Comparison of ENCODE assay signal across 8 cellular contexts in genomic region chr4:90127223-90127705, GRCh38. TPM values are rescaled to one million over a fixed set of nuclear protein-coding genes. Genes with fewer than 3 reads are reported as not detected.
DNase-seq lines count a peak whose midpoint lies in the region; ATAC-seq and TF ChIP-seq lines count a peak whose summit lies in the region.

Gene CCSER1, plus strand, starts transcription at chr4:90127394.

- CTCF ChIA-PET in activated CD8-positive, alpha-beta T cell treated with anti-CD3 and anti-CD28 coated beads for 36 hours (lab: Charles Lee), result no interaction called here

- peaks cover 12% of the 10 kb centered on the region for H3K4me1 Mint-ChIP-seq in activated CD8-positive, alpha-beta T cell treated with anti-CD3 and anti-CD28 coated beads for 36 hours (ENCODE audit: low read depth)
- peaks cover 14% of the 10 kb centered on the region for H3K4me1 Mint-ChIP-seq in mesothelial cell of epicardium
- H3K4me1 Mint-ChIP-seq in stimulated activated naive CD8-positive, alpha-beta T cell treated with anti-CD3 and anti-CD28 coated beads, Interleukin-15, amount 100 ng/mL, for 72 hours, result peaks cover 22% of the 10 kb centered on the region

- H3K27ac Mint-ChIP-seq in activated CD8-positive, alpha-beta T cell treated with anti-CD3 and anti-CD28 coated beads for 36 hours, result no peak within 1 kb of the TSS
- peak within 1 kb of the TSS; percentile 73 for H3K27ac Mint-ChIP-seq in mesothelial cell of epicardium
- H3K27ac Mint-ChIP-seq in stimulated activated naive CD8-positive, alpha-beta T cell treated with anti-CD3 and anti-CD28 coated beads, Interleukin-15, amount 100 ng/mL, for 72 hours, result peak within 1 kb of the TSS in 1 of 2 donors; percentile 25

- POLR2A ChIA-PET in activated CD8-positive, alpha-beta T cell treated with anti-CD3 and anti-CD28 coated beads for 36 hours (lab: Charles Lee), result no interaction called here

- intact Hi-C loops in activated CD8-positive, alpha-beta T cell treated with anti-CD3 and anti-CD28 coated beads for 36 hours (cut with micrococcal nuclease), result no loop called here

- no peak for TF ChIP-seq CTCF in activated CD8-positive, alpha-beta T cell treated with anti-CD3 and anti-CD28 coated beads for 36 hours (IDR thresholded peaks at IDR 0.05)
- TF ChIP-seq CTCF in mesothelial cell of epicardium (IDR thresholded peaks at IDR 0.05; ENCODE audit: unreplicated experiment), result no peak

- peak within 1 kb of the TSS; percentile 37 for H3K27ac ChIP-seq in epithelial cell of prostate

- no peaks in the 10 kb centered on the region for H3K9me3 Mint-ChIP-seq in activated CD8-positive, alpha-beta T cell treated with anti-CD3 and anti-CD28 coated beads for 36 hours
- no peaks in the 10 kb centered on the region for H3K9me3 Mint-ChIP-seq in mesothelial cell of epicardium
- no peaks in the 10 kb centered on the region for H3K9me3 Mint-ChIP-seq in stimulated activated naive CD8-positive, alpha-beta T cell treated with anti-CD3 and anti-CD28 coated beads, Interleukin-15, amount 100 ng/mL, for 72 hours

- H3K27me3 Mint-ChIP-seq in activated CD8-positive, alpha-beta T cell treated with anti-CD3 and anti-CD28 coated beads for 36 hours, result peaks cover 42% of the 10 kb centered on the region
- H3K27me3 Mint-ChIP-seq in mesothelial cell of epicardium (ENCODE audit: low read depth), result peaks cover 45% of the 10 kb centered on the region
- H3K27me3 Mint-ChIP-seq in stimulated activated naive CD8-positive, alpha-beta T cell treated with anti-CD3 and anti-CD28 coated beads, Interleukin-15, amount 100 ng/mL, for 72 hours, result peaks cover 47% of the 10 kb centered on the region

- peak; percentile 1 to 2 for DNase-seq in NOMO-1 (lab: John Stamatoyannopoulos, UW; ENCODE audit: unreplicated experiment in 2 of 2)
- no peak for DNase-seq in NOMO-1 treated with dmso at 0.1 percent for 144 hours (lab: John Stamatoyannopoulos, UW; ENCODE audit: unreplicated experiment)
- peak; percentile 75 for DNase-seq in NCI-H2227 treated with DMSO at 0.1 percent for 48 hours (lab: John Stamatoyannopoulos, UW)
- DNase-seq in activated CD8-positive, alpha-beta T cell treated with anti-CD3 and anti-CD28 coated beads for 36 hours, result peak; percentile 33
- no peak for DNase-seq in epithelial cell of prostate (ENCODE audit: low read depth, low spot score)
- peak; percentile 42 to 69 for DNase-seq in mesothelial cell of epicardium (ENCODE audit: low spot score in 2 of 2, unreplicated experiment in 2 of 2)
- DNase-seq in stimulated activated naive CD8-positive, alpha-beta T cell treated with anti-CD3 and anti-CD28 coated beads, Interleukin-15, amount 100 ng/mL, for 72 hours, result peak; percentile 16 to 23

- peak; percentile 71 for ATAC-seq in HG02970 (IDR thresholded peaks at IDR 0.05; ENCODE audit: low FRiP score, unreplicated experiment)
- peak; percentile 80 for ATAC-seq in activated CD8-positive, alpha-beta T cell treated with anti-CD3 and anti-CD28 coated beads for 36 hours
- peak; percentile 81 for ATAC-seq in stimulated activated naive CD8-positive, alpha-beta T cell treated with anti-CD3 and anti-CD28 coated beads, Interleukin-15, amount 100 ng/mL, for 72 hours

- H3K4me3 Mint-ChIP-seq in activated CD8-positive, alpha-beta T cell treated with anti-CD3 and anti-CD28 coated beads for 36 hours, result peak within 1 kb of the TSS; percentile 68
- peak within 1 kb of the TSS; percentile 85 for H3K4me3 Mint-ChIP-seq in mesothelial cell of epicardium
- peak within 1 kb of the TSS; percentile 74 to 80 for H3K4me3 Mint-ChIP-seq in stimulated activated naive CD8-positive, alpha-beta T cell treated with anti-CD3 and anti-CD28 coated beads, Interleukin-15, amount 100 ng/mL, for 72 hours

- no peaks in the 10 kb centered on the region for H3K36me3 Mint-ChIP-seq in activated CD8-positive, alpha-beta T cell treated with anti-CD3 and anti-CD28 coated beads for 36 hours (ENCODE audit: low read depth)
- no peaks in the 10 kb centered on the region for H3K36me3 Mint-ChIP-seq in mesothelial cell of epicardium

RNA-seq across cellular contexts. Expression of gene CCSER1, which starts in this region (rescaled TPM):
- not detected for total RNA-seq in activated CD8-positive, alpha-beta T cell treated with anti-CD3 and anti-CD28 coated beads for 36 hours
- 5.3 to 7.2 TPM (median 6.3 TPM) in 3 replicates for total RNA-seq in mesothelial cell of epicardium

Comparison
In these comparisons a context has a peak if more than half of its experiments do, and no peak if none do; other contexts are left out.
1. DNase-seq: peak in NOMO-1 (2 of 2), NCI-H2227 treated with DMSO at 0.1 percent for 48 hours (single experiment), mesothelial cell of epicardium (2 of 2) and stimulated activated naive CD8-positive, alpha-beta T cell treated with anti-CD3 and anti-CD28 coated beads, Interleukin-15, amount 100 ng/mL, for 72 hours (2 of 2); none in NOMO-1 treated with dmso at 0.1 percent for 144 hours (single experiment) and epithelial cell of prostate (single experiment).
2. Peak in DNase-seq and ATAC-seq in activated CD8-positive, alpha-beta T cell treated with anti-CD3 and anti-CD28 coated beads for 36 hours; RNA of the gene not detected or under 1 TPM.
3. Peak in every context shown above with its lines, with median percentiles within 50 percentile points of each other: ATAC-seq and H3K4me3 Mint-ChIP-seq.